In genomic region chr3:107153981-107154380, GRCh38 we compare ENCODE assay signal across 27 cellular contexts.
"Had no signal": no experiment of that assay in that cellular context is flagged by ENCODE, and none has a peak within 500 bp of the region (broad histone marks: within the 10 kb centered on the region; RNA-seq: fewer than 3 reads in every experiment).

No MANE protein-coding gene starts in this region.

- H3K4me1 ChIP-seq: esophagus muscularis mucosa, foreskin keratinocyte, gastrocnemius medialis had no signal

- H3K4me3 ChIP-seq: esophagus muscularis mucosa, gastrocnemius medialis had no signal

- H3K36me3 Mint-ChIP-seq: activated CD4-positive, alpha-beta memory T cell treated with anti-CD3 and anti-CD28 coated beads for 36 hours; activated CD8-positive, alpha-beta memory T cell treated with anti-CD3 and anti-CD28 coated beads, Interleukin-2, amount 10 ng/mL, durations not matched to agents 7 days and 5 days; activated naive CD8-positive, alpha-beta T cell had no signal

- ATAC-seq: activated CD4-positive, alpha-beta T cell treated with anti-CD3 and anti-CD28 coated beads for 36 hours; activated CD8-positive, alpha-beta memory T cell treated with anti-CD3 and anti-CD28 coated beads, Interleukin-2, amount 10 ng/mL, durations not matched to agents 7 days and 5 days; activated CD8-positive, alpha-beta T cell treated with anti-CD3 and anti-CD28 coated beads, Interleukin-2, amount 10 ng/mL, durations not matched to agents 7 days and 5 days; activated T-cell treated with anti-CD3 and anti-CD28 coated beads, Interleukin-2, amount 50 U/mL, for 72 hours; effector memory CD8-positive, alpha-beta T cell; foreskin keratinocyte; gastrocnemius medialis had no signal

- H3K4me3 Mint-ChIP-seq: activated CD4-positive, alpha-beta memory T cell treated with anti-CD3 and anti-CD28 coated beads for 36 hours; activated CD4-positive, alpha-beta T cell treated with anti-CD3 and anti-CD28 coated beads for 36 hours; activated CD4-positive, alpha-beta T cell treated with anti-CD3 and anti-CD28 coated beads, Interleukin-2, amount 10 ng/mL, durations not matched to agents 24 days and 14 days; activated CD8-positive, alpha-beta memory T cell treated with anti-CD3 and anti-CD28 coated beads, Interleukin-2, amount 10 ng/mL, durations not matched to agents 7 days and 5 days; activated CD8-positive, alpha-beta T cell treated with anti-CD3 and anti-CD28 coated beads, Interleukin-2, amount 10 ng/mL, durations not matched to agents 7 days and 5 days; activated naive CD8-positive, alpha-beta T cell; activated T-cell treated with anti-CD3 and anti-CD28 coated beads, Interleukin-2, amount 50 U/mL, for 24 hours; activated T-cell treated with anti-CD3 and anti-CD28 coated beads, Interleukin-2, amount 50 U/mL, for 72 hours; effector memory CD8-positive, alpha-beta T cell had no signal

- H3K9me3 ChIP-seq: gastrocnemius medialis had no signal

- DNase-seq: activated CD4-positive, alpha-beta memory T cell treated with anti-CD3 and anti-CD28 coated beads for 36 hours; activated CD4-positive, alpha-beta T cell treated with anti-CD3 and anti-CD28 coated beads for 36 hours; activated CD4-positive, alpha-beta T cell treated with anti-CD3 and anti-CD28 coated beads, Interleukin-2, amount 10 ng/mL, durations not matched to agents 24 days and 14 days; activated CD4-positive, CD25-positive, alpha-beta regulatory T cell; activated CD4-positive, CD25-positive, alpha-beta regulatory T cell treated with anti-CD3 and anti-CD28 coated beads, Interleukin-2, amount 50 U/mL, for 72 hours; activated CD8-positive, alpha-beta memory T cell treated with anti-CD3 and anti-CD28 coated beads, Interleukin-2, amount 10 ng/mL, durations not matched to agents 7 days and 5 days; activated CD8-positive, alpha-beta memory T cell treated with anti-CD3 and anti-CD28 coated beads, Interleukin-2, amount 50 U/mL, for 4 hours; activated CD8-positive, alpha-beta T cell treated with anti-CD3 and anti-CD28 coated beads, Interleukin-2, amount 10 ng/mL, durations not matched to agents 7 days and 5 days; activated gamma-delta T cell; activated naive CD4-positive, alpha-beta T cell; activated naive CD4-positive, alpha-beta T cell treated with anti-CD3 and anti-CD28 coated beads, Interleukin-2, amount 50 U/mL, for 16 hours; activated T-cell treated with anti-CD3 and anti-CD28 coated beads for 4 hours; activated T-cell treated with anti-CD3 and anti-CD28 coated beads, Interleukin-2, amount 50 U/mL, for 24 hours; activated T-cell treated with anti-CD3 and anti-CD28 coated beads, Interleukin-2, amount 50 U/mL, for 72 hours; amniotic stem cell; anterior cingulate cortex; brain microvascular endothelial cell; cortex of kidney; dermis blood vessel endothelial cell; effector CD4-positive, alpha-beta T cell; effector memory CD8-positive, alpha-beta T cell; erythroblast; foreskin keratinocyte; gastrocnemius medialis; T-helper 2 cell had no signal

- H3K27ac ChIP-seq: brain microvascular endothelial cell, esophagus muscularis mucosa, foreskin keratinocyte, gastrocnemius medialis had no signal

- H3K27me3 Mint-ChIP-seq: activated CD4-positive, alpha-beta T cell treated with anti-CD3 and anti-CD28 coated beads, Interleukin-2, amount 10 ng/mL, durations not matched to agents 24 days and 14 days; activated CD8-positive, alpha-beta memory T cell treated with anti-CD3 and anti-CD28 coated beads, Interleukin-2, amount 10 ng/mL, durations not matched to agents 7 days and 5 days had no signal

- H3K27ac Mint-ChIP-seq: activated CD4-positive, alpha-beta memory T cell treated with anti-CD3 and anti-CD28 coated beads for 36 hours; activated CD4-positive, alpha-beta T cell treated with anti-CD3 and anti-CD28 coated beads for 36 hours; activated CD4-positive, alpha-beta T cell treated with anti-CD3 and anti-CD28 coated beads, Interleukin-2, amount 10 ng/mL, durations not matched to agents 24 days and 14 days; activated CD8-positive, alpha-beta memory T cell treated with anti-CD3 and anti-CD28 coated beads, Interleukin-2, amount 10 ng/mL, durations not matched to agents 7 days and 5 days; activated CD8-positive, alpha-beta T cell treated with anti-CD3 and anti-CD28 coated beads, Interleukin-2, amount 10 ng/mL, durations not matched to agents 7 days and 5 days; activated naive CD8-positive, alpha-beta T cell; activated T-cell treated with anti-CD3 and anti-CD28 coated beads, Interleukin-2, amount 50 U/mL, for 24 hours; activated T-cell treated with anti-CD3 and anti-CD28 coated beads, Interleukin-2, amount 50 U/mL, for 72 hours; effector memory CD8-positive, alpha-beta T cell had no signal

- H3K27me3 ChIP-seq: brain microvascular endothelial cell, esophagus muscularis mucosa, foreskin keratinocyte, gastrocnemius medialis had no signal

- H3K4me1 Mint-ChIP-seq: activated CD4-positive, alpha-beta T cell treated with anti-CD3 and anti-CD28 coated beads for 36 hours; activated CD4-positive, alpha-beta T cell treated with anti-CD3 and anti-CD28 coated beads, Interleukin-2, amount 10 ng/mL, durations not matched to agents 24 days and 14 days; activated CD8-positive, alpha-beta memory T cell treated with anti-CD3 and anti-CD28 coated beads, Interleukin-2, amount 10 ng/mL, durations not matched to agents 7 days and 5 days had no signal

- H3K36me3 ChIP-seq: brain microvascular endothelial cell, esophagus muscularis mucosa, gastrocnemius medialis had no signal
